In the genomic region with DNA sequence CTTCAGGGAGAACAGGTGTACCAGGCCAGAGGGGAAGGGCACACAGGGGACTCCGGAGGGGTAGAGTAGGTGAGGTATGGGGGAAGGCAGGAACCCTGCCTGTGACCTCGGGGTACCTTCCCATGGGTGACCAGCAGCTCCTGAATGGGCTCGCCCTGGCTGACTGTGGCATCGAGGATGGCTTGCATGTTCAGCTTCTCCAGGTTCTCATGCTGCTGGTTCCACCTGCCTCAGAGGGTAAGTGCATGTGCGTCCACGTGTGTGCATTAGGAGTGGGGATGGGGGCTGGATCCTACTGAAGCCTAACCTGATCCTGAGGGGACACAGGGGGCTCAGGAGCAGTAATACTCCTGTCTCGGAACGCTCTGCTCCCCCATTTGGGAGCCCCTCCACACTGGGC, we compare ENCODE assay signal across 9 cellular contexts. TPM values are rescaled to one million over a fixed set of nuclear protein-coding genes. Genes with fewer than 3 reads are reported as not detected.
A peak's percentile ranks its signal among the peaks of the same experiment; 100 is the strongest.
DNase-seq lines count a peak whose midpoint lies in the region; ATAC-seq and TF ChIP-seq lines count a peak whose summit lies in the region.
"Had no signal": no experiment of that assay in that cellular context is flagged by ENCODE, and none has a peak within 500 bp of the region (broad histone marks: within the 10 kb centered on the region; RNA-seq: fewer than 3 reads in every experiment).

No MANE protein-coding gene starts in this region.

- in situ Hi-C loops in G401 (cut with HindIII; ENCODE audit: low sequenced_read_pairs), result no loop called here

- peaks cover 9% of the 10 kb centered on the region for H3K36me3 ChIP-seq in adipocyte (ENCODE audit: control insufficient read depth, insufficient read depth, low read length, severe bottlenecking)
- peaks cover 1% of the 10 kb centered on the region for H3K36me3 ChIP-seq in kidney epithelial cell (ENCODE audit: control insufficient read depth, insufficient read depth, low read length)
- peaks cover 12 to 20% (median 15%) of the 10 kb centered on the region in 4 donors for H3K36me3 ChIP-seq in stomach

- peaks cover 78% of the 10 kb centered on the region for H3K4me1 Mint-ChIP-seq in activated CD8-positive, alpha-beta memory T cell treated with anti-CD3 and anti-CD28 coated beads, Interleukin-2, amount 10 ng/mL, durations not matched to agents 7 days and 5 days

- H3K4me3 ChIP-seq in adipocyte (ENCODE audit: low read length) (peak overlapping the region; percentile 76), kidney epithelial cell (ENCODE audit: low read depth, low read length) (peak overlapping the region; percentile 41), stomach (peak overlapping the region; percentile 30 to 49 (median 42))

- ATAC-seq in activated CD8-positive, alpha-beta memory T cell treated with anti-CD3 and anti-CD28 coated beads, Interleukin-2, amount 10 ng/mL, durations not matched to agents 7 days and 5 days, result no peak
- no peak for ATAC-seq in HG02623 (IDR thresholded peaks at IDR 0.05; ENCODE audit: unreplicated experiment)

- no peaks in the 10 kb centered on the region for H3K9me3 Mint-ChIP-seq in activated CD8-positive, alpha-beta memory T cell treated with anti-CD3 and anti-CD28 coated beads, Interleukin-2, amount 10 ng/mL, durations not matched to agents 7 days and 5 days (ENCODE audit: low read depth)

- H3K4me1 ChIP-seq in adipocyte (ENCODE audit: control insufficient read depth, insufficient read depth, low read length) (peaks cover 25% of the 10 kb centered on the region), stomach (peaks cover 37 to 76% (median 62%) of the 10 kb centered on the region in 4 donors)

- TF ChIP-seq EP300 in stomach (IDR thresholded peaks at IDR 0.05), result no peak

- intact Hi-C loops in stomach (cut with DNase I; ENCODE audit: low total_unique reads), result no loop called here

- WGBS in stomach, 5 donors, result 66 to 77% (median 70%) methylated on average over 6 to 8 of the region's 8 CpGs

- H3K27me3 Mint-ChIP-seq in activated CD8-positive, alpha-beta memory T cell treated with anti-CD3 and anti-CD28 coated beads, Interleukin-2, amount 10 ng/mL, durations not matched to agents 7 days and 5 days, result no peaks in the 10 kb centered on the region

- H3K9me3 ChIP-seq in adipocyte (ENCODE audit: control insufficient read depth, low read length) (no peaks in the 10 kb centered on the region), stomach (no peaks in the 10 kb centered on the region)

- H3K36me3 Mint-ChIP-seq in activated CD8-positive, alpha-beta memory T cell treated with anti-CD3 and anti-CD28 coated beads, Interleukin-2, amount 10 ng/mL, durations not matched to agents 7 days and 5 days, result peaks cover 14% of the 10 kb centered on the region

- peak overlapping the region; percentile 55 for H3K4me3 Mint-ChIP-seq in activated CD8-positive, alpha-beta memory T cell treated with anti-CD3 and anti-CD28 coated beads, Interleukin-2, amount 10 ng/mL, durations not matched to agents 7 days and 5 days

- peak overlapping the region in 1 of 5 donors; percentile 40 for H3K27ac ChIP-seq in stomach

- peak overlapping the region; percentile 73 for H3K9ac ChIP-seq in adipocyte (ENCODE audit: low read length)

- CTCF ChIA-PET in activated CD8-positive, alpha-beta memory T cell treated with anti-CD3 and anti-CD28 coated beads, Interleukin-2, amount 10 ng/mL, durations not matched to agents 7 days and 5 days (lab: Charles Lee), result interaction anchor here (1.0 to 8.3 kb wide), 6 partner anchors 8 to 228 kb away, joined by 3 to 64 read pairs (median 3); no protein-coding TSS in a partner anchor

- H3K27ac Mint-ChIP-seq in activated CD8-positive, alpha-beta memory T cell treated with anti-CD3 and anti-CD28 coated beads, Interleukin-2, amount 10 ng/mL, durations not matched to agents 7 days and 5 days, result no peak overlapping the region

- no peak for TF ChIP-seq CTCF in kidney epithelial cell (IDR thresholded peaks at IDR 0.05; ENCODE audit: insufficient read depth, low read length, poor library complexity, severe bottlenecking)
- no peak for TF ChIP-seq CTCF in stomach (IDR thresholded peaks at IDR 0.05)

- no peak for TF ChIP-seq POLR2A in stomach (IDR thresholded peaks at IDR 0.05)

- no peak for DNase-seq in activated CD8-positive, alpha-beta memory T cell treated with anti-CD3 and anti-CD28 coated beads, Interleukin-2, amount 10 ng/mL, durations not matched to agents 7 days and 5 days
- DNase-seq in activated CD8-positive, alpha-beta memory T cell treated with anti-CD3 and anti-CD28 coated beads, Interleukin-2, amount 50 U/mL, for 48 hours, result no peak
- no peak for DNase-seq in adipocyte (ENCODE audit: low read depth)
- no peak for DNase-seq in kidney epithelial cell (ENCODE audit: low read depth)
- DNase-seq in stomach, result no peak
- no peak for DNase-seq in G401 (ENCODE audit: low spot score)
- DNase-seq in NCI-H2196 (lab: John Stamatoyannopoulos, UW; ENCODE audit: unreplicated experiment), result no peak
- DNase-seq: AML-193 had no signal

- H3K27me3 ChIP-seq in adipocyte (replicated peaks; ENCODE audit: control insufficient read depth, insufficient read depth, low read length) (no peaks in the 10 kb centered on the region), kidney epithelial cell (ENCODE audit: control insufficient read depth, insufficient read depth, low read length) (peaks cover 9% of the 10 kb centered on the region), stomach (no peaks in the 10 kb centered on the region)

RNA-seq across cellular contexts. Expression of gene ZMYND10, which starts 0.5 kb away (rescaled TPM):
- 1 to 10 TPM; 2.4 to 2.9 TPM for total RNA-seq in activated CD8-positive, alpha-beta memory T cell treated with anti-CD3 and anti-CD28 coated beads, Interleukin-2, amount 10 ng/mL, durations not matched to agents 7 days and 5 days
- 1.7 TPM in 1 of 2 replicates, not detected in the other for total RNA-seq in kidney epithelial cell
- 10 to 100 TPM in 1 of 5 donors, under 1 TPM in 3, not detected in 1; 0.87 to 61.4 (median 0.91) TPM for total RNA-seq in stomach
- 1 to 10 TPM in 2 of 3 donors, under 1 TPM in 1; 0.87 to 3.7 (median 1.2) TPM for polyA plus RNA-seq in stomach
- total RNA-seq in G401 (2014; rRNA removed; shearing (Covaris generic)), result 10.1 TPM in 1 of 2 replicates, not detected in the other

RNA-seq across cellular contexts. Expression of gene RASSF1, which starts 4.4 kb away (rescaled TPM):
- 100 to 1,000 TPM; 124 to 205 TPM for total RNA-seq in activated CD8-positive, alpha-beta memory T cell treated with anti-CD3 and anti-CD28 coated beads, Interleukin-2, amount 10 ng/mL, durations not matched to agents 7 days and 5 days
- total RNA-seq in kidney epithelial cell (16.6 and 19.9 TPM in 2 replicates), stomach (10 to 100 TPM; 16.5 to 33.2 (median 22.6) TPM)
- polyA plus RNA-seq in stomach, result 10 to 100 TPM; 27.8 to 37.3 (median 29.6) TPM
- 23.2 and 31.8 TPM in 2 replicates for total RNA-seq in G401 (2014; rRNA removed; shearing (Covaris generic))

RNA-seq across cellular contexts. Expression of gene NPRL2, which starts 5.6 kb away (rescaled TPM):
- total RNA-seq in activated CD8-positive, alpha-beta memory T cell treated with anti-CD3 and anti-CD28 coated beads, Interleukin-2, amount 10 ng/mL, durations not matched to agents 7 days and 5 days, result 10 to 100 TPM; 45.3 to 49.7 TPM
- total RNA-seq in kidney epithelial cell (18.0 and 19.0 TPM in 2 replicates), stomach (10 to 100 TPM in 3 of 5 donors, 1 to 10 TPM in 2; 4.5 to 75.0 (median 13.0) TPM)
- polyA plus RNA-seq in stomach, result 10 to 100 TPM; 20.8 to 27.6 (median 27.0) TPM
- 26.7 and 27.3 TPM in 2 replicates for total RNA-seq in G401 (2014; rRNA removed; shearing (Covaris generic))

RNA-seq across cellular contexts. Expression of gene CYB561D2, which starts 5.7 kb away (rescaled TPM):
- total RNA-seq in activated CD8-positive, alpha-beta memory T cell treated with anti-CD3 and anti-CD28 coated beads, Interleukin-2, amount 10 ng/mL, durations not matched to agents 7 days and 5 days, result 10 to 100 TPM; 35.1 to 37.7 TPM
- total RNA-seq in kidney epithelial cell, result 22.3 and 24.0 TPM in 2 replicates
- total RNA-seq in stomach, result 10 to 100 TPM in 2 of 5 donors, 1 to 10 TPM in 2, not detected in 1; 6.1 to 16.3 (median 10.3) TPM
- 10 to 100 TPM; 10.4 to 26.1 (median 17.4) TPM for polyA plus RNA-seq in stomach
- 18.3 and 31.4 TPM in 2 replicates for total RNA-seq in G401 (2014; rRNA removed; shearing (Covaris generic))

RNA-seq across cellular contexts. Expression of gene TMEM115, which starts 14.3 kb away (rescaled TPM):
- 10 to 100 TPM; 19.8 to 23.0 TPM for total RNA-seq in activated CD8-positive, alpha-beta memory T cell treated with anti-CD3 and anti-CD28 coated beads, Interleukin-2, amount 10 ng/mL, durations not matched to agents 7 days and 5 days
- total RNA-seq in kidney epithelial cell, result 82.5 and 90.0 TPM in 2 replicates
- total RNA-seq in stomach, result 100 to 1,000 TPM in 1 of 5 donors, 10 to 100 TPM in 4; 25.0 to 128 (median 27.4) TPM
- polyA plus RNA-seq in stomach, result 10 to 100 TPM; 14.6 to 27.7 (median 14.7) TPM
- 35.4 and 43.1 TPM in 2 replicates for total RNA-seq in G401 (2014; rRNA removed; shearing (Covaris generic))
